24 cellular contexts compared by ENCODE assay signal in the genomic region with DNA sequence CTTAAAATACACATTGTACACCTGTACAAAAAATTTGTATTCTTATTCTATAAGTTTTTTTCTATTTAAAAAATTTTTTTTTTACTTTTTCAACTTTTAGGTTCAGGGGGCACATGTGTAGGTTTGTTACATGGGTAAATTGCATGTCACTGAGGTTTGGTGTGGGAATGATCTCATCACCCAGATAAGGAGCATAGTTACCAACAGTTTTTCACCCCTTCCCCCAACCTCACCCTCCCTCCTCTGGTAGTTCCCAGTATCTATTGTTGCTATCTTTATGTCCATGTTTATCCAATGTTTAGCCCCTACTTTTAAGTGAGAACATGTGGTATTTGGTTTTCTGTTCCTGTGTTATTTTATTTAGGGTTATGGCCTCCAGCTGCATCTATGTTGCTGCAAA.
"Had no signal": no experiment of that assay in that cellular context is flagged by ENCODE, and none has a peak within 500 bp of the region (broad histone marks: within the 10 kb centered on the region; RNA-seq: fewer than 3 reads in every experiment).

No MANE protein-coding gene starts in this region.

- H3K27ac ChIP-seq: colonic mucosa, epithelial cell of prostate, esophagus muscularis mucosa, lower lobe of right lung, neutrophil, pancreas, right lobe of liver, thoracic aorta, tibial nerve, upper lobe of left lung, uterus had no signal

- H3K9me3 ChIP-seq: colonic mucosa, esophagus muscularis mucosa, lower lobe of right lung, mucosa of descending colon, neutrophil, pancreas, right lobe of liver, thoracic aorta, tibial nerve, upper lobe of left lung, uterus had no signal

- H3K36me3 ChIP-seq: colonic mucosa, esophagus muscularis mucosa, lower lobe of right lung, pancreas, right lobe of liver, thoracic aorta, tibial nerve, uterus had no signal

- DNase-seq: colonic mucosa; effector CD8-positive, alpha-beta T cell; endodermal cell; foreskin melanocyte; hypothalamus; left ventricle myocardium superior; lower lobe of right lung; mucosa of descending colon; naive B cell; pancreas; right lobe of liver; small intestine; stimulated activated CD4-positive, alpha-beta T cell treated with anti-CD3 and anti-CD28 coated beads, Interleukin-15, amount 100 ng/mL, for 24 hours; stimulated activated CD4-positive, alpha-beta T cell treated with anti-CD3 and anti-CD28 coated beads, Interleukin-2, amount 100 ng/mL, for 48 hours; stimulated activated naive B cell treated with anti-CD40 and anti-IgM and Interleukin-4, amounts not matched to agents 10 μg/mL and 1 μg/mL and 100 μg/mL, for 72 hours; upper lobe of left lung; uterus had no signal

- H3K4me1 ChIP-seq: colonic mucosa, esophagus muscularis mucosa, lower lobe of right lung, pancreas, right lobe of liver, tibial nerve, upper lobe of left lung, uterus had no signal

- H3K4me3 ChIP-seq: colonic mucosa, esophagus muscularis mucosa, lower lobe of right lung, mucosa of descending colon, pancreas, right lobe of liver, thoracic aorta, tibial nerve, upper lobe of left lung, uterus had no signal

- FAIRE-seq: keratinocyte, small intestine had no signal

- ATAC-seq: left ventricle myocardium superior; lower lobe of right lung; mucosa of descending colon; natural killer cell treated with Interleukin-12 subunit alpha and Interleukin-12 subunit beta and Interleukin-15 and Interleukin-18, amount 100 ng/mL, for 72 hours; pancreas; right lobe of liver; stimulated activated naive B cell treated with anti-CD40 and anti-IgM and Interleukin-4, amounts not matched to agents 10 μg/mL and 1 μg/mL and 100 μg/mL, for 72 hours had no signal

- H3K27me3 ChIP-seq: colonic mucosa, esophagus muscularis mucosa, neutrophil, pancreas, right lobe of liver, tibial nerve, upper lobe of left lung, uterus had no signal
